ENCODE assay signal across 10 cellular contexts in the genomic region with DNA sequence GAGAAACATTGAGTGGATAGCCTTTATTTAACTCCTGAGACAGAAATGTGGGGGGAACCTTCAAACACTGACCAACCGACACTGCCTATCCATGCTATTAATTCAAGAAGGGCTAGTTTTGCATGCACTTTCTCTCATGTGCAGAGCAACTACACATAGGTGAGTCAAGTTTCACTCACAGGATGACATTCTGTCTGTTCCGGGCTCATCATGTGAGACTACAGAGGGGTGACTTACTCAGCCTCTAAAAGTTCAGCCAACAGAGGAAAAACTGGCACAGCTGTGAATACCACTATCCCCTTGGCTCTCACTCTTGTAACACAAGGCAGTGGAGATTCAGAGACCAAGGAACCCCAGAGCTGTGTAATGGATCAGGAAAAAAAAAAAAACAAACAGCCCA. TPM values are rescaled to one million over a fixed set of nuclear protein-coding genes. Genes with fewer than 3 reads are reported as not detected.
DNase-seq lines count a peak whose midpoint lies in the region; ATAC-seq, FAIRE-seq and TF ChIP-seq lines count a peak whose summit lies in the region.
"Had no signal": no experiment of that assay in that cellular context is flagged by ENCODE, and none has a peak within 500 bp of the region (broad histone marks: within the 10 kb centered on the region; RNA-seq: fewer than 3 reads in every experiment).

No MANE protein-coding gene starts in this region.

- no peaks in the 10 kb centered on the region for H3K9me3 ChIP-seq in suprapubic skin
- H3K9me3 ChIP-seq: BLaER1 had no signal

- no peak for FAIRE-seq in urothelium cell line (lab: Jason Lieb, UNC)

- H3K4me1 ChIP-seq in suprapubic skin: peaks cover 15% of the 10 kb centered on the region
- H3K4me1 ChIP-seq: BLaER1 had no signal

- TF ChIP-seq CTCF in suprapubic skin (IDR thresholded peaks at IDR 0.05): no peak

- DNase-seq in stimulated activated CD4-positive, alpha-beta T cell treated with anti-CD3 and anti-CD28 coated beads, Interleukin-1b, Interleukin-23, amount 100 ng/mL, for 48 hours: peak; percentile 6
- no peak for DNase-seq in stimulated activated CD4-positive, alpha-beta T cell treated with anti-CD3 and anti-CD28 coated beads, Interleukin-4, amount 100 ng/mL, for 1 hour
- DNase-seq in dermis blood vessel endothelial cell (peak; percentile 12), urothelium cell line (ENCODE audit: low spot score) (peak; percentile 4), suprapubic skin (ENCODE audit: low spot score in 2 of 2) (no peak), NCI-H2107 (lab: John Stamatoyannopoulos, UW) (no peak)
- DNase-seq: activated T-cell treated with anti-CD3 and anti-CD28 coated beads, Interleukin-2, amount 50 U/mL, for 4 hours had no signal

- 69% methylated on average over 2 of the region's 2 CpGs for WGBS in suprapubic skin

- no peak overlapping the region for H3K27ac ChIP-seq in suprapubic skin
- H3K27ac ChIP-seq: BLaER1 had no signal

- TF ChIP-seq EP300 in suprapubic skin (IDR thresholded peaks at IDR 0.05): no peak

- ATAC-seq in HG03460 (IDR thresholded peaks at IDR 0.05; ENCODE audit: unreplicated experiment) (peak; percentile 64), GM19035 (IDR thresholded peaks at IDR 0.05; ENCODE audit: unreplicated experiment) (no peak)

- no peaks in the 10 kb centered on the region for H3K36me3 ChIP-seq in suprapubic skin
- H3K36me3 ChIP-seq: BLaER1 had no signal

- no peak overlapping the region for H3K4me3 ChIP-seq in suprapubic skin
- H3K4me3 ChIP-seq: BLaER1 had no signal

- no peaks in the 10 kb centered on the region for H3K27me3 ChIP-seq in suprapubic skin
- H3K27me3 ChIP-seq: BLaER1 had no signal

- no peak for TF ChIP-seq POLR2A in suprapubic skin (IDR thresholded peaks at IDR 0.05)

RNA-seq across cellular contexts. Expression of gene BEST3, which starts 13.3 kb away (rescaled TPM):
- total RNA-seq in dermis blood vessel endothelial cell (0.09 and 0.17 TPM in 2 replicates), suprapubic skin (under 1 TPM in 2 of 4 donors, not detected in 2; 0.52 to 0.98 TPM)
- total RNA-seq: activated T-cell treated with anti-CD3 and anti-CD28 coated beads, Interleukin-2, amount 50 U/mL, for 4 hours had no signal

RNA-seq across cellular contexts. Expression of gene RAB3IP, which starts 52.9 kb away (rescaled TPM):
- total RNA-seq in dermis blood vessel endothelial cell: 19.1 and 19.9 TPM in 2 replicates
- 10 to 100 TPM; 15.0 to 27.8 (median 21.9) TPM for total RNA-seq in suprapubic skin

Comparison
In these comparisons a context has a peak if more than half of its experiments do, and no peak if none do; other contexts are left out.
1. DNase-seq: peak in stimulated activated CD4-positive, alpha-beta T cell treated with anti-CD3 and anti-CD28 coated beads, Interleukin-1b, Interleukin-23, amount 100 ng/mL, for 48 hours (single experiment), dermis blood vessel endothelial cell (single experiment) and urothelium cell line (single experiment); none in stimulated activated CD4-positive, alpha-beta T cell treated with anti-CD3 and anti-CD28 coated beads, Interleukin-4, amount 100 ng/mL, for 1 hour (single experiment), suprapubic skin (0 of 2) and NCI-H2107 (single experiment).